In the genomic region with DNA sequence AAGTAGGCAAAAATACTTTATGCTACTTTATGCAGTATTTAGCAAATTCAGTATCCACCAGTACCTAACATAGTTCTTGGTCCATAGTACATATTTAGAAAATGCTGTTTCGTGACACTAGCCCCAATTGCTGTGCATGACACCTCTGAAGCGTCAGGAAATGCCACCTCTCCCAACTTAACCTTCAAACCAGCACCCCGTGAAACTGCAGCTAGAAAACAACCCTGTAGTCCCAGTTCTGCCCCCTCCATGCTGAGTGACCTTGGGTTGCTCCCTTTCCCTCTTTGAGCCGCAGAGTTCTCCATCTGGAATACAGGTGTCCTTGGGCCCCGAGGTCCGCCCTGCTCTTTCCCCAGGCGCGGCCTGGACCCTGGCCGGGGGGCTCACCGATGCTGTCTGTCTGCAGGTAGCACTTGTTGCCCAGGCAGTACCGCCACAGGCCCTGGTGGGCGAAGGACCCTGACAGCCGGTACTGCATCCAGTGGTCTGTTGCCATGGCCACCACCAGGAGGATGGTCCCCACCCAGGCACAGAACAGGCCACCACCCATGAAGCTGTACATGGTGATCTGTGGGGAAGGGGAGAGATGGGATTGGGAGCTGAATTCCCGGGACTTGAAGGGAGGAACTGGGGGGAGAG, we compare ENCODE assay signal across 26 cellular contexts. TPM values are rescaled to one million over a fixed set of nuclear protein-coding genes. Genes with fewer than 3 reads are reported as not detected.
A peak's percentile ranks its signal among the peaks of the same experiment; 100 is the strongest.
DNase-seq lines count a peak whose midpoint lies in the region; ATAC-seq and TF ChIP-seq lines count a peak whose summit lies in the region.
"Had no signal": no experiment of that assay in that cellular context is flagged by ENCODE, and none has a peak within 500 bp of the region (broad histone marks: within the 10 kb centered on the region; RNA-seq: fewer than 3 reads in every experiment).

No MANE protein-coding gene starts in this region.

- DNase-seq in activated CD8-positive, alpha-beta memory T cell treated with anti-CD3 and anti-CD28 coated beads, Interleukin-2, amount 10 ng/mL, durations not matched to agents 7 days and 5 days, result no peak
- DNase-seq in activated CD8-positive, alpha-beta memory T cell treated with anti-CD3 and anti-CD28 coated beads, Interleukin-2, amount 50 U/mL, for 4 hours, result no peak
- no peak for DNase-seq in activated CD8-positive, alpha-beta T cell treated with anti-CD3 and anti-CD28 coated beads, Interleukin-2, amount 10 ng/mL, durations not matched to agents 7 days and 5 days
- no peak for DNase-seq in natural killer cell treated with Interleukin-12 subunit alpha and Interleukin-12 subunit beta and Interleukin-15 and Interleukin-18, amount 100 ng/mL, for 72 hours (ENCODE audit: low spot score)
- DNase-seq in AG08395 (ENCODE audit: low spot score) (no peak), brain microvascular endothelial cell (no peak)
- DNase-seq: effector CD4-positive, alpha-beta T cell; erythroblast; foreskin keratinocyte; H9; IMR-90; left ventricle myocardium superior; midbrain; NCI-H1436; NCI-H2171; NCI-H524 treated with DMSO at 0.1 percent for 48 hours; stimulated activated CD4-positive, alpha-beta T cell treated with anti-CD3 and anti-CD28 coated beads, Interleukin-15, amount 100 ng/mL, for 24 hours; stimulated activated CD8-positive, alpha-beta memory T cell treated with anti-CD3 and anti-CD28 coated beads, Interleukin-4, amount 100 ng/mL, for 48 hours; T-helper 2 cell had no signal

- H3K9me3 Mint-ChIP-seq in activated CD8-positive, alpha-beta memory T cell treated with anti-CD3 and anti-CD28 coated beads, Interleukin-2, amount 10 ng/mL, durations not matched to agents 7 days and 5 days (ENCODE audit: low read depth), result no peaks in the 10 kb centered on the region
- no peaks in the 10 kb centered on the region for H3K9me3 Mint-ChIP-seq in activated CD8-positive, alpha-beta T cell treated with anti-CD3 and anti-CD28 coated beads, Interleukin-2, amount 10 ng/mL, durations not matched to agents 7 days and 5 days (ENCODE audit: insufficient read depth)
- H3K9me3 Mint-ChIP-seq in natural killer cell treated with Interleukin-12 subunit alpha and Interleukin-12 subunit beta and Interleukin-15 and Interleukin-18, amount 100 ng/mL, for 72 hours, result peaks cover 3% of the 10 kb centered on the region

- peaks cover 22% of the 10 kb centered on the region for H3K4me1 Mint-ChIP-seq in activated CD8-positive, alpha-beta memory T cell treated with anti-CD3 and anti-CD28 coated beads, Interleukin-2, amount 10 ng/mL, durations not matched to agents 7 days and 5 days
- peaks cover 23% of the 10 kb centered on the region for H3K4me1 Mint-ChIP-seq in activated CD8-positive, alpha-beta T cell treated with anti-CD3 and anti-CD28 coated beads, Interleukin-2, amount 10 ng/mL, durations not matched to agents 7 days and 5 days (ENCODE audit: low read depth)
- H3K4me1 Mint-ChIP-seq in natural killer cell treated with Interleukin-12 subunit alpha and Interleukin-12 subunit beta and Interleukin-15 and Interleukin-18, amount 100 ng/mL, for 72 hours (ENCODE audit: low read depth in 2 of 2), result peaks cover 54 to 59% of the 10 kb centered on the region in 2 donors

- H3K36me3 Mint-ChIP-seq in activated CD8-positive, alpha-beta memory T cell treated with anti-CD3 and anti-CD28 coated beads, Interleukin-2, amount 10 ng/mL, durations not matched to agents 7 days and 5 days, result peaks cover 3% of the 10 kb centered on the region
- peaks cover under 1% of the 10 kb centered on the region for H3K36me3 Mint-ChIP-seq in activated CD8-positive, alpha-beta T cell treated with anti-CD3 and anti-CD28 coated beads, Interleukin-2, amount 10 ng/mL, durations not matched to agents 7 days and 5 days (ENCODE audit: low read depth)
- no peaks in the 10 kb centered on the region for H3K36me3 Mint-ChIP-seq in natural killer cell treated with Interleukin-12 subunit alpha and Interleukin-12 subunit beta and Interleukin-15 and Interleukin-18, amount 100 ng/mL, for 72 hours
- H3K36me3 Mint-ChIP-seq: activated naive CD8-positive, alpha-beta T cell had no signal

- TF ChIP-seq CTCF in brain microvascular endothelial cell (IDR thresholded peaks at IDR 0.05; ENCODE audit: low read depth, low read length, missing control alignments), result no peak

- no peaks in the 10 kb centered on the region for H3K36me3 ChIP-seq in brain microvascular endothelial cell (replicated peaks)

- ATAC-seq in activated CD8-positive, alpha-beta memory T cell treated with anti-CD3 and anti-CD28 coated beads, Interleukin-2, amount 10 ng/mL, durations not matched to agents 7 days and 5 days, result peak; percentile 25
- ATAC-seq in activated CD8-positive, alpha-beta T cell treated with anti-CD3 and anti-CD28 coated beads, Interleukin-2, amount 10 ng/mL, durations not matched to agents 7 days and 5 days, result peak; percentile 33
- ATAC-seq in natural killer cell treated with Interleukin-12 subunit alpha and Interleukin-12 subunit beta and Interleukin-15 and Interleukin-18, amount 100 ng/mL, for 72 hours, result peak; percentile 63 to 70
- ATAC-seq: foreskin keratinocyte, left ventricle myocardium superior, sciatic nerve had no signal

- CTCF ChIA-PET in activated CD8-positive, alpha-beta memory T cell treated with anti-CD3 and anti-CD28 coated beads, Interleukin-2, amount 10 ng/mL, durations not matched to agents 7 days and 5 days (lab: Charles Lee), result interaction anchor here (2.1 kb wide), 1 partner anchor 11 kb away, joined by 7 read pairs; no protein-coding TSS in a partner anchor
- CTCF ChIA-PET in activated CD8-positive, alpha-beta T cell treated with anti-CD3 and anti-CD28 coated beads, Interleukin-2, amount 10 ng/mL, durations not matched to agents 7 days and 5 days (lab: Charles Lee), result no interaction called here

- H3K27ac ChIP-seq in brain microvascular endothelial cell, result no peak overlapping the region
- H3K27ac ChIP-seq: foreskin keratinocyte had no signal

- H3K27me3 Mint-ChIP-seq in activated CD8-positive, alpha-beta memory T cell treated with anti-CD3 and anti-CD28 coated beads, Interleukin-2, amount 10 ng/mL, durations not matched to agents 7 days and 5 days, result no peaks in the 10 kb centered on the region
- no peaks in the 10 kb centered on the region for H3K27me3 Mint-ChIP-seq in activated CD8-positive, alpha-beta T cell treated with anti-CD3 and anti-CD28 coated beads, Interleukin-2, amount 10 ng/mL, durations not matched to agents 7 days and 5 days (ENCODE audit: low read depth)
- no peaks in the 10 kb centered on the region for H3K27me3 Mint-ChIP-seq in natural killer cell treated with Interleukin-12 subunit alpha and Interleukin-12 subunit beta and Interleukin-15 and Interleukin-18, amount 100 ng/mL, for 72 hours
- H3K27me3 Mint-ChIP-seq: activated naive CD8-positive, alpha-beta T cell had no signal

- in situ Hi-C loops in brain microvascular endothelial cell (cut with HindIII; ENCODE audit: low pct_ligation_motif_present, low sequenced_read_pairs), result no loop called here

- POLR2A ChIA-PET in activated CD8-positive, alpha-beta T cell treated with anti-CD3 and anti-CD28 coated beads, Interleukin-2, amount 10 ng/mL, durations not matched to agents 7 days and 5 days (lab: Charles Lee), result no interaction called here

- H3K27ac Mint-ChIP-seq in activated CD8-positive, alpha-beta memory T cell treated with anti-CD3 and anti-CD28 coated beads, Interleukin-2, amount 10 ng/mL, durations not matched to agents 7 days and 5 days, result peak overlapping the region; percentile 9
- H3K27ac Mint-ChIP-seq in activated CD8-positive, alpha-beta T cell treated with anti-CD3 and anti-CD28 coated beads, Interleukin-2, amount 10 ng/mL, durations not matched to agents 7 days and 5 days, result peak overlapping the region; percentile 45
- H3K27ac Mint-ChIP-seq in natural killer cell treated with Interleukin-12 subunit alpha and Interleukin-12 subunit beta and Interleukin-15 and Interleukin-18, amount 100 ng/mL, for 72 hours, result peak overlapping the region; percentile 98 to 100
- H3K27ac Mint-ChIP-seq: activated naive CD8-positive, alpha-beta T cell had no signal

- no peaks in the 10 kb centered on the region for H3K27me3 ChIP-seq in brain microvascular endothelial cell (replicated peaks)
- H3K27me3 ChIP-seq: foreskin keratinocyte had no signal

- no peak overlapping the region for H3K4me3 ChIP-seq in brain microvascular endothelial cell (ENCODE audit: low read depth, low read length)

- peak overlapping the region; percentile 10 for H3K4me3 Mint-ChIP-seq in activated CD8-positive, alpha-beta memory T cell treated with anti-CD3 and anti-CD28 coated beads, Interleukin-2, amount 10 ng/mL, durations not matched to agents 7 days and 5 days
- H3K4me3 Mint-ChIP-seq in activated CD8-positive, alpha-beta T cell treated with anti-CD3 and anti-CD28 coated beads, Interleukin-2, amount 10 ng/mL, durations not matched to agents 7 days and 5 days, result no peak overlapping the region
- H3K4me3 Mint-ChIP-seq in natural killer cell treated with Interleukin-12 subunit alpha and Interleukin-12 subunit beta and Interleukin-15 and Interleukin-18, amount 100 ng/mL, for 72 hours, result peak overlapping the region; percentile 91
- H3K4me3 Mint-ChIP-seq: activated naive CD8-positive, alpha-beta T cell; H9 had no signal

RNA-seq across cellular contexts. Expression of gene LIM2, which starts 0.8 kb away (rescaled TPM):
- total RNA-seq in activated CD8-positive, alpha-beta memory T cell treated with anti-CD3 and anti-CD28 coated beads, Interleukin-2, amount 10 ng/mL, durations not matched to agents 7 days and 5 days, result under 1 TPM in 1 of 2 experiments, not detected in 1; 0.23 TPM
- total RNA-seq in activated CD8-positive, alpha-beta T cell treated with anti-CD3 and anti-CD28 coated beads, Interleukin-2, amount 10 ng/mL, durations not matched to agents 7 days and 5 days, result not detected
- total RNA-seq in natural killer cell treated with Interleukin-12 subunit alpha and Interleukin-12 subunit beta and Interleukin-15 and Interleukin-18, amount 100 ng/mL, for 72 hours, result 10 to 100 TPM in 1 of 2 donors, 1 to 10 TPM in 1; 2.1 to 12.6 TPM
- total RNA-seq: A673, cerebellum, foreskin keratinocyte, H9, IMR-90, left ventricle myocardium superior, M059J, RPMI7951, sciatic nerve, temporal lobe had no signal

RNA-seq across cellular contexts. Expression of gene C19orf84, which starts 3.4 kb away (rescaled TPM):
- total RNA-seq in activated CD8-positive, alpha-beta memory T cell treated with anti-CD3 and anti-CD28 coated beads, Interleukin-2, amount 10 ng/mL, durations not matched to agents 7 days and 5 days, result not detected
- total RNA-seq in activated CD8-positive, alpha-beta T cell treated with anti-CD3 and anti-CD28 coated beads, Interleukin-2, amount 10 ng/mL, durations not matched to agents 7 days and 5 days, result not detected
- under 1 TPM; 0.78 to 0.98 TPM for total RNA-seq in natural killer cell treated with Interleukin-12 subunit alpha and Interleukin-12 subunit beta and Interleukin-15 and Interleukin-18, amount 100 ng/mL, for 72 hours
- total RNA-seq: A673, cerebellum, foreskin keratinocyte, IMR-90, left ventricle myocardium superior, M059J, RPMI7951, sciatic nerve, temporal lobe had no signal

RNA-seq across cellular contexts. Expression of gene NKG7, which starts 14.5 kb away (rescaled TPM):
- 1,000 to 10,000 TPM in 1 of 2 experiments, 100 to 1,000 TPM in 1; 852 to 1,014 TPM for total RNA-seq in activated CD8-positive, alpha-beta memory T cell treated with anti-CD3 and anti-CD28 coated beads, Interleukin-2, amount 10 ng/mL, durations not matched to agents 7 days and 5 days
- total RNA-seq in activated CD8-positive, alpha-beta T cell treated with anti-CD3 and anti-CD28 coated beads, Interleukin-2, amount 10 ng/mL, durations not matched to agents 7 days and 5 days, result 100 to 1,000 TPM; 401 to 410 TPM
- total RNA-seq in natural killer cell treated with Interleukin-12 subunit alpha and Interleukin-12 subunit beta and Interleukin-15 and Interleukin-18, amount 100 ng/mL, for 72 hours, result 1,000 to 10,000 TPM; 1,196 to 2,045 TPM
- total RNA-seq: A673, foreskin keratinocyte, H9, IMR-90, M059J, RPMI7951, temporal lobe had no signal

RNA-seq across cellular contexts. Expression of gene CLDND2, which starts 18.2 kb away (rescaled TPM):
- 10 to 100 TPM; 19.1 to 27.8 TPM for total RNA-seq in activated CD8-positive, alpha-beta memory T cell treated with anti-CD3 and anti-CD28 coated beads, Interleukin-2, amount 10 ng/mL, durations not matched to agents 7 days and 5 days
- 1 to 10 TPM; 8.5 to 10.0 TPM for total RNA-seq in activated CD8-positive, alpha-beta T cell treated with anti-CD3 and anti-CD28 coated beads, Interleukin-2, amount 10 ng/mL, durations not matched to agents 7 days and 5 days
- total RNA-seq in natural killer cell treated with Interleukin-12 subunit alpha and Interleukin-12 subunit beta and Interleukin-15 and Interleukin-18, amount 100 ng/mL, for 72 hours, result 10 to 100 TPM; 49.6 to 74.3 TPM
- total RNA-seq: A673, cerebellum, H9, IMR-90, left ventricle myocardium superior, M059J, RPMI7951, temporal lobe had no signal

RNA-seq across cellular contexts. Expression of gene ETFB, which starts 20.8 kb away (rescaled TPM):
- total RNA-seq in activated CD8-positive, alpha-beta memory T cell treated with anti-CD3 and anti-CD28 coated beads, Interleukin-2, amount 10 ng/mL, durations not matched to agents 7 days and 5 days, result 100 to 1,000 TPM; 121 to 123 TPM
- total RNA-seq in activated CD8-positive, alpha-beta T cell treated with anti-CD3 and anti-CD28 coated beads, Interleukin-2, amount 10 ng/mL, durations not matched to agents 7 days and 5 days, result 100 to 1,000 TPM; 137 to 141 TPM
- 10 to 100 TPM; 41.1 to 83.8 TPM for total RNA-seq in natural killer cell treated with Interleukin-12 subunit alpha and Interleukin-12 subunit beta and Interleukin-15 and Interleukin-18, amount 100 ng/mL, for 72 hours

Comparison
In these comparisons a context has a peak if more than half of its experiments do, and no peak if none do; other contexts are left out.
1. H3K27ac Mint-ChIP-seq: peak in every context shown above with its lines; median percentile 99 in natural killer cell treated with Interleukin-12 subunit alpha and Interleukin-12 subunit beta and Interleukin-15 and Interleukin-18, amount 100 ng/mL, for 72 hours; 45 in activated CD8-positive, alpha-beta T cell treated with anti-CD3 and anti-CD28 coated beads, Interleukin-2, amount 10 ng/mL, durations not matched to agents 7 days and 5 days; 9 in activated CD8-positive, alpha-beta memory T cell treated with anti-CD3 and anti-CD28 coated beads, Interleukin-2, amount 10 ng/mL, durations not matched to agents 7 days and 5 days.